Comparison of ENCODE assay signal across 1 cellular context in genomic region chr19:47514151-47514868, GRCh38.
TF ChIP-seq lines count a peak whose summit lies in the region.

No MANE protein-coding gene starts in this region.

TF ChIP-seq in HCT116, 20 proteins besides CTCF, POLR2A, EP300 and RAD21:
- TF ChIP-seq SP1 (IDR thresholded peaks at IDR 0.05; ENCODE audit: low read depth) (no peak), ELF1 (IDR thresholded peaks at IDR 0.05; ENCODE audit: borderline replicate concordance, low read depth) (no peak), MAX (IDR thresholded peaks at IDR 0.05) (no peak), FOSL1 (IDR thresholded peaks at IDR 0.05; ENCODE audit: low read depth) (no peak), EGR1 (IDR thresholded peaks at IDR 0.05; ENCODE audit: low read depth) (no peak), REST (IDR thresholded peaks at IDR 0.05; ENCODE audit: low read depth) (no peak)
TF ChIP-seq in HCT116: peak in this region for 0.
